9 cellular contexts compared by ENCODE assay signal in genomic region chr6:26088344-26088743, GRCh38. TPM values are rescaled to one million over a fixed set of nuclear protein-coding genes. Genes with fewer than 3 reads are reported as not detected.
DNase-seq lines count a peak whose midpoint lies in the region; ATAC-seq and TF ChIP-seq lines count a peak whose summit lies in the region.
"Had no signal": no experiment of that assay in that cellular context is flagged by ENCODE, and none has a peak within 500 bp of the region (broad histone marks: within the 10 kb centered on the region; RNA-seq: fewer than 3 reads in every experiment).

No MANE protein-coding gene starts in this region.

- peak overlapping the region in 1 of 2 donors; percentile 89 for H3K27ac Mint-ChIP-seq in effector memory CD8-positive, alpha-beta T cell
- peak overlapping the region; percentile 9 to 89 (median 56) for H3K27ac Mint-ChIP-seq in naive B cell

- peak overlapping the region; percentile 87 to 90 for H3K4me3 Mint-ChIP-seq in effector memory CD8-positive, alpha-beta T cell
- peak overlapping the region; percentile 89 to 94 (median 94) for H3K4me3 Mint-ChIP-seq in naive B cell

- H3K9me3 Mint-ChIP-seq in effector memory CD8-positive, alpha-beta T cell: no peaks in the 10 kb centered on the region
- peaks cover 2 to 11% (median 6%) of the 10 kb centered on the region in 7 donors for H3K9me3 Mint-ChIP-seq in naive B cell

- POLR2A ChIA-PET in AG04449 (lab: Yijun Ruan, JAX): interaction anchor here (0.7 to 2.3 kb wide), 2 partner anchors 15 to 45 kb away, joined by 3 to 7 read pairs; a partner anchor contains a TSS

- TF ChIP-seq CTCF in AG04449 (IDR thresholded peaks at IDR 0.05; ENCODE audit: insufficient read depth, low read length, missing control alignments): no peak

- no peaks in the 10 kb centered on the region for H3K27me3 Mint-ChIP-seq in effector memory CD8-positive, alpha-beta T cell
- H3K27me3 Mint-ChIP-seq in naive B cell: no peaks in the 10 kb centered on the region

- H3K4me1 Mint-ChIP-seq in effector memory CD8-positive, alpha-beta T cell (ENCODE audit: low read depth in 2 of 2): peaks cover 18 to 20% of the 10 kb centered on the region in 2 donors
- H3K4me1 Mint-ChIP-seq in naive B cell: peaks cover 47 to 61% (median 51%) of the 10 kb centered on the region in 3 donors

- CTCF ChIA-PET in AG04449 (lab: Yijun Ruan, JAX): interaction anchor here (2.1 to 21.0 kb wide), 3 partner anchors 10 to 19 kb away, joined by 8 to 1301 read pairs (median 121); a partner anchor contains a TSS

- DNase-seq in AG04449 (ENCODE audit: low read depth, low spot score): no peak
- peak; percentile 15 for DNase-seq in LHCN-M2 (ENCODE audit: low read depth)
- no peak for DNase-seq in effector memory CD8-positive, alpha-beta T cell
- no peak for DNase-seq in naive B cell
- no peak for DNase-seq in NCI-H524 treated with DMSO at 0.1 percent for 48 hours (lab: John Stamatoyannopoulos, UW)
- DNase-seq: occipital lobe had no signal

- peaks cover 3% of the 10 kb centered on the region for H3K36me3 Mint-ChIP-seq in effector memory CD8-positive, alpha-beta T cell (ENCODE audit: insufficient read depth)
- peaks cover 8 to 14% of the 10 kb centered on the region in 2 donors for H3K36me3 Mint-ChIP-seq in naive B cell

- peak overlapping the region; percentile 73 for H3K4me3 ChIP-seq in AG04449 (ENCODE audit: low read depth, low read length)

- ATAC-seq in effector memory CD8-positive, alpha-beta T cell (replicated peaks): no peak
- no peak for ATAC-seq in naive B cell (ENCODE audit: low read depth in 2 of 2)
- no peak for ATAC-seq in GM21528 (IDR thresholded peaks at IDR 0.05; ENCODE audit: low FRiP score, unreplicated experiment)
- ATAC-seq in HG03108 (IDR thresholded peaks at IDR 0.05; ENCODE audit: unreplicated experiment): no peak
- no peak for ATAC-seq in HG02885 (IDR thresholded peaks at IDR 0.05; ENCODE audit: poor library complexity, unreplicated experiment)

RNA-seq across cellular contexts. Expression of gene HFE, which starts 1.1 kb away (rescaled TPM):
- 11.5 and 12.5 TPM in 2 replicates for total RNA-seq in LHCN-M2 (2014; rRNA removed)
- polyA plus RNA-seq in LHCN-M2 (2012): 11.7 TPM
- 1 to 10 TPM in 4 of 6 donors, under 1 TPM in 1, not detected in 1; 0.47 to 3.3 (median 2.9) TPM for polyA plus RNA-seq in naive B cell (ENCODE audit: low read depth in 6 of 6)
